24 cellular contexts compared by ENCODE assay signal in the genomic region with DNA sequence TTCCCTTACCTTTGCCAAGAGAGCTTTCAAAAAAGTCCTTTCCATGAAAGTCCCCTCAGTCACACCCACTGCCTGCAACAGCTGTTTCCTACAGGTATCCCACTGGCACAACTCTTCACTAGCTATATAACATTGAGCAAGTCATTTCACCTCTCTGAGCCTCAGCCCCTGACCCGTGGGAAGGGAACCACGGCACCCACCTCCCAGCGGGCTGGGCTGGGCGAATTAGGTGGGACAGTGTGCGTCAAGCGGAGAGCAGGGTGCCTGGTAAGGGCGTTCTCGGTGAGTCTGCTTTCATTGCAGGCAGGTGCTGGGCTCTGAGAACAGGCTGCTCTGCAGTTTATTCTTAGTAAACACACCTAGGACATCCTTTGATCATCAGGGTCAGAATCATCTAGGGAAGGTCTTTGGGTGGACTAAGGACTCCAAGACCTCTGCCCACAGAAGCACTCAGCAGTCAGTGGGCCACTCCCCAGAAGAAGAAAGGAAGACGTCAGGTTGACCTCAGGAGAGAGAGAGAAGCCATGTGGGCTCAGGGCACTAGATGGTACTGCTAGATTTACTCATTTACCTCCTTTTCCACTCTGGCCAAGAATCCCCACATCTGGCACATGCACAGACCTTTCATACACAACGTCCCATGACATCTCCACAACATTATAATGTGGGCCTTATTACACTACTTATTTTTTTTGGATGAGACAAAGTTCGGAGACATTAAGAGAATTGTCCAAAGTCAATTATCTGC.
"Had no signal": no experiment of that assay in that cellular context is flagged by ENCODE, and none has a peak within 500 bp of the region (broad histone marks: within the 10 kb centered on the region; RNA-seq: fewer than 3 reads in every experiment).

No MANE protein-coding gene starts in this region.

- H3K36me3 ChIP-seq: esophagus muscularis mucosa, gastroesophageal sphincter, heart left ventricle, left lung, neural progenitor cell, prostate gland, right atrium auricular region, sigmoid colon, thoracic aorta, tibial nerve had no signal

- DNase-seq: central memory CD4-positive, alpha-beta T cell; dorsolateral prefrontal cortex; effector memory CD4-positive, alpha-beta T cell; foreskin keratinocyte; heart left ventricle; left cardiac atrium; left lung; mesenchymal stem cell; midbrain; naive thymus-derived CD4-positive, alpha-beta T cell; sigmoid colon; stimulated activated CD4-positive, alpha-beta T cell treated with anti-CD3 and anti-CD28 coated beads, Interleukin-2, amount 100 ng/mL, for 24 hours; stimulated activated CD4-positive, alpha-beta T cell treated with anti-CD3 and anti-CD28 coated beads, Interleukin-4, amount 100 ng/mL, for 4 hours; stimulated activated naive B cell treated with anti-CD40 and anti-IgM and Interleukin-4, amounts not matched to agents 10 μg/mL and 1 μg/mL and 100 μg/mL, for 72 hours had no signal

- H3K4me1 ChIP-seq: esophagus muscularis mucosa, foreskin keratinocyte, gastroesophageal sphincter, left lung, prostate gland, sigmoid colon, tibial nerve had no signal

- H3K4me3 ChIP-seq: dorsolateral prefrontal cortex, esophagus muscularis mucosa, gastroesophageal sphincter, heart left ventricle, hepatocyte, left lung, neural progenitor cell, prostate gland, right atrium auricular region, sigmoid colon, thoracic aorta, tibial nerve had no signal

- H3K27me3 Mint-ChIP-seq: stimulated activated naive B cell treated with anti-CD40 and anti-IgM and Interleukin-4, amounts not matched to agents 10 μg/mL and 1 μg/mL and 100 μg/mL, for 72 hours; stimulated activated naive CD8-positive, alpha-beta T cell treated with anti-CD3 and anti-CD28 coated beads, Interleukin-15, Interleukin-2, amounts not matched to agents 100 ng/mL and 50 ng/mL, for 24 hours had no signal

- H3K79me2 ChIP-seq: hepatocyte had no signal

- H3K27me3 ChIP-seq: dorsolateral prefrontal cortex, esophagus muscularis mucosa, foreskin keratinocyte, gastroesophageal sphincter, heart left ventricle, hepatocyte, left lung, neural progenitor cell, right atrium auricular region, sigmoid colon, tibial nerve had no signal

- H3K4me1 Mint-ChIP-seq: nephron; neural progenitor cell; stimulated activated naive B cell treated with anti-CD40 and anti-IgM and Interleukin-4, amounts not matched to agents 10 μg/mL and 1 μg/mL and 100 μg/mL, for 72 hours had no signal

- H3K4me3 Mint-ChIP-seq: naive thymus-derived CD4-positive, alpha-beta T cell; nephron; neural progenitor cell; stimulated activated naive B cell treated with anti-CD40 and anti-IgM and Interleukin-4, amounts not matched to agents 10 μg/mL and 1 μg/mL and 100 μg/mL, for 72 hours; stimulated activated naive CD8-positive, alpha-beta T cell treated with anti-CD3 and anti-CD28 coated beads, Interleukin-15, Interleukin-2, amounts not matched to agents 100 ng/mL and 50 ng/mL, for 24 hours had no signal

- H3K9me3 ChIP-seq: esophagus muscularis mucosa, heart left ventricle, left lung, prostate gland, right atrium auricular region, sigmoid colon, thoracic aorta, tibial nerve had no signal

- H3K27ac Mint-ChIP-seq: naive thymus-derived CD4-positive, alpha-beta T cell; neural progenitor cell; stimulated activated naive B cell treated with anti-CD40 and anti-IgM and Interleukin-4, amounts not matched to agents 10 μg/mL and 1 μg/mL and 100 μg/mL, for 72 hours; stimulated activated naive CD8-positive, alpha-beta T cell treated with anti-CD3 and anti-CD28 coated beads, Interleukin-15, Interleukin-2, amounts not matched to agents 100 ng/mL and 50 ng/mL, for 24 hours had no signal

- H3K4me2 ChIP-seq: hepatocyte, neural progenitor cell had no signal

- H3K9ac ChIP-seq: neural progenitor cell had no signal

- H3K27ac ChIP-seq: dorsolateral prefrontal cortex, esophagus muscularis mucosa, foreskin keratinocyte, gastroesophageal sphincter, heart left ventricle, hepatocyte, left lung, neural progenitor cell, prostate gland, right atrium auricular region, sigmoid colon, thoracic aorta, tibial nerve had no signal

- H3K36me3 Mint-ChIP-seq: naive thymus-derived CD4-positive, alpha-beta T cell; neural progenitor cell; stimulated activated naive B cell treated with anti-CD40 and anti-IgM and Interleukin-4, amounts not matched to agents 10 μg/mL and 1 μg/mL and 100 μg/mL, for 72 hours had no signal

- ATAC-seq: foreskin keratinocyte; gastroesophageal sphincter; left cardiac atrium; left lung; naive thymus-derived CD4-positive, alpha-beta T cell; stimulated activated naive B cell treated with anti-CD40 and anti-IgM and Interleukin-4, amounts not matched to agents 10 μg/mL and 1 μg/mL and 100 μg/mL, for 72 hours had no signal

- H2AFZ ChIP-seq: hepatocyte, neural progenitor cell had no signal

- H3K9me3 Mint-ChIP-seq: stimulated activated naive CD8-positive, alpha-beta T cell treated with anti-CD3 and anti-CD28 coated beads, Interleukin-15, Interleukin-2, amounts not matched to agents 100 ng/mL and 50 ng/mL, for 24 hours had no signal
